In genomic region chr11:97419729-97420128, GRCh38 we compare ENCODE assay signal across 31 cellular contexts.
"Had no signal": no experiment of that assay in that cellular context is flagged by ENCODE, and none has a peak within 500 bp of the region (broad histone marks: within the 10 kb centered on the region; RNA-seq: fewer than 3 reads in every experiment).

No MANE protein-coding gene starts in this region.

- H3K36me3 ChIP-seq: neural progenitor cell, ovary, spleen, suprapubic skin, tibial artery, transverse colon, upper lobe of right lung, uterus had no signal

- H3K79me2 ChIP-seq: parathyroid adenoma had no signal

- H3K9me3 Mint-ChIP-seq: neural progenitor cell; stimulated activated memory B cell treated with anti-CD40 and anti-IgM and Interleukin-4, amounts not matched to agents 10 μg/mL and 1 μg/mL and 100 μg/mL, for 72 hours; type B pancreatic cell had no signal

- H3K27me3 Mint-ChIP-seq: naive thymus-derived CD8-positive, alpha-beta T cell; progenitor cell of endocrine pancreas; stimulated activated memory B cell treated with anti-CD40 and anti-IgM and Interleukin-4, amounts not matched to agents 10 μg/mL and 1 μg/mL and 100 μg/mL, for 72 hours; stimulated activated naive CD8-positive, alpha-beta T cell treated with anti-CD3 and anti-CD28 coated beads, Interleukin-15, amount 100 ng/mL, for 72 hours; type B pancreatic cell had no signal

- DNase-seq: naive thymus-derived CD8-positive, alpha-beta T cell; occipital lobe; ovary; posterior cingulate gyrus; psoas muscle; right cardiac atrium; spleen; stimulated activated CD4-positive, alpha-beta T cell treated with anti-CD3 and anti-CD28 coated beads, Interleukin-12 subunit alpha, Interleukin-12 subunit beta, amount 100 ng/mL, for 4 hours; stimulated activated CD4-positive, alpha-beta T cell treated with anti-CD3 and anti-CD28 coated beads, Interleukin-1b, Interleukin-23, amount 100 ng/mL, for 48 hours; stimulated activated CD4-positive, alpha-beta T cell treated with anti-CD3 and anti-CD28 coated beads, Interleukin-4, amount 100 ng/mL, for 1 hour; stimulated activated CD4-positive, alpha-beta T cell treated with anti-CD3 and anti-CD28 coated beads, Interleukin-4, amount 100 ng/mL, for 4 hours; stimulated activated CD8-positive, alpha-beta memory T cell treated with anti-CD3 and anti-CD28 coated beads, Interleukin-4, amount 100 ng/mL, for 48 hours; stimulated activated naive CD4-positive, alpha-beta T cell; stimulated activated naive CD8-positive, alpha-beta T cell treated with anti-CD3 and anti-CD28 coated beads, Interleukin-15, amount 100 ng/mL, for 72 hours; stimulated activated naive CD8-positive, alpha-beta T cell treated with anti-CD3 and anti-CD28 coated beads, Interleukin-15, Interleukin-2, amounts not matched to agents 100 U/mL and 50 U/mL, for 24 hours; substantia nigra; testis; tibial artery; transverse colon; upper lobe of right lung; uterus had no signal

- H3K4me3 ChIP-seq: neural progenitor cell, ovary, psoas muscle, skin epidermis, smooth muscle cell, spleen, suprapubic skin, testis, tibial artery, transverse colon, upper lobe of right lung, uterus had no signal

- H3K9me3 ChIP-seq: ovary, testis, tibial artery, transverse colon, upper lobe of right lung, uterus had no signal

- H3K27me3 ChIP-seq: neural progenitor cell, ovary, spleen, suprapubic skin, testis, tibial artery, transverse colon, upper lobe of right lung, uterus had no signal

- H3K4me3 Mint-ChIP-seq: naive thymus-derived CD8-positive, alpha-beta T cell; nephron; neural progenitor cell; stimulated activated memory B cell treated with anti-CD40 and anti-IgM and Interleukin-4, amounts not matched to agents 10 μg/mL and 1 μg/mL and 100 μg/mL, for 72 hours; stimulated activated naive CD8-positive, alpha-beta T cell treated with anti-CD3 and anti-CD28 coated beads, Interleukin-15, amount 100 ng/mL, for 72 hours; type B pancreatic cell had no signal

- H3K4me1 Mint-ChIP-seq: naive thymus-derived CD8-positive, alpha-beta T cell; nephron; neural progenitor cell; stimulated activated memory B cell treated with anti-CD40 and anti-IgM and Interleukin-4, amounts not matched to agents 10 μg/mL and 1 μg/mL and 100 μg/mL, for 72 hours; stimulated activated naive CD8-positive, alpha-beta T cell treated with anti-CD3 and anti-CD28 coated beads, Interleukin-15, amount 100 ng/mL, for 72 hours had no signal

- H2AFZ ChIP-seq: neural progenitor cell, parathyroid adenoma had no signal

- H3K27ac Mint-ChIP-seq: naive thymus-derived CD8-positive, alpha-beta T cell; neural progenitor cell; progenitor cell of endocrine pancreas; stimulated activated memory B cell treated with anti-CD40 and anti-IgM and Interleukin-4, amounts not matched to agents 10 μg/mL and 1 μg/mL and 100 μg/mL, for 72 hours; stimulated activated naive CD8-positive, alpha-beta T cell treated with anti-CD3 and anti-CD28 coated beads, Interleukin-15, amount 100 ng/mL, for 72 hours; type B pancreatic cell had no signal

- H3K4me2 ChIP-seq: neural progenitor cell, smooth muscle cell had no signal

- H3K4me1 ChIP-seq: neural progenitor cell, parathyroid adenoma, psoas muscle, spleen, suprapubic skin, testis, tibial artery, transverse colon, upper lobe of right lung, uterus had no signal

- H3K9ac ChIP-seq: neural progenitor cell, parathyroid adenoma had no signal

- ATAC-seq: naive thymus-derived CD8-positive, alpha-beta T cell; psoas muscle; right cardiac atrium; sciatic nerve; stimulated activated memory B cell treated with anti-CD40 and anti-IgM and Interleukin-4, amounts not matched to agents 10 μg/mL and 1 μg/mL and 100 μg/mL, for 72 hours; stimulated activated naive CD8-positive, alpha-beta T cell treated with anti-CD3 and anti-CD28 coated beads, Interleukin-15, amount 100 ng/mL, for 72 hours; stimulated activated naive CD8-positive, alpha-beta T cell treated with anti-CD3 and anti-CD28 coated beads, Interleukin-15, Interleukin-2, amounts not matched to agents 100 U/mL and 50 U/mL, for 24 hours; upper lobe of right lung had no signal

- H3K27ac ChIP-seq: neural progenitor cell, ovary, parathyroid adenoma, psoas muscle, skin epidermis, spleen, suprapubic skin, testis, tibial artery, transverse colon, upper lobe of right lung, uterus had no signal

- H3K36me3 Mint-ChIP-seq: naive thymus-derived CD8-positive, alpha-beta T cell; neural progenitor cell; stimulated activated memory B cell treated with anti-CD40 and anti-IgM and Interleukin-4, amounts not matched to agents 10 μg/mL and 1 μg/mL and 100 μg/mL, for 72 hours; type B pancreatic cell had no signal
